In genomic region chr12:96780330-96780729, GRCh38 we compare ENCODE assay signal across 2 cellular contexts.
TF ChIP-seq lines count a peak whose summit lies in the region.

No MANE protein-coding gene starts in this region.

TF ChIP-seq in SK-N-SH, 30 proteins besides CTCF, POLR2A, EP300 and RAD21 (continued from another document):
- TF ChIP-seq TAF1 (IDR thresholded peaks at IDR 0.05; ENCODE audit: borderline replicate concordance, low read depth, low read length) = no peak
- TF ChIP-seq FOXM1 (IDR thresholded peaks at IDR 0.05; ENCODE audit: low read depth) = no peak

TF ChIP-seq in SK-N-SH treated with all-trans-retinoic acid at 6 μM for 48 hours, 23 proteins besides CTCF, POLR2A, EP300 and RAD21 (continued from another document):
- TF ChIP-seq, protein P1, sequence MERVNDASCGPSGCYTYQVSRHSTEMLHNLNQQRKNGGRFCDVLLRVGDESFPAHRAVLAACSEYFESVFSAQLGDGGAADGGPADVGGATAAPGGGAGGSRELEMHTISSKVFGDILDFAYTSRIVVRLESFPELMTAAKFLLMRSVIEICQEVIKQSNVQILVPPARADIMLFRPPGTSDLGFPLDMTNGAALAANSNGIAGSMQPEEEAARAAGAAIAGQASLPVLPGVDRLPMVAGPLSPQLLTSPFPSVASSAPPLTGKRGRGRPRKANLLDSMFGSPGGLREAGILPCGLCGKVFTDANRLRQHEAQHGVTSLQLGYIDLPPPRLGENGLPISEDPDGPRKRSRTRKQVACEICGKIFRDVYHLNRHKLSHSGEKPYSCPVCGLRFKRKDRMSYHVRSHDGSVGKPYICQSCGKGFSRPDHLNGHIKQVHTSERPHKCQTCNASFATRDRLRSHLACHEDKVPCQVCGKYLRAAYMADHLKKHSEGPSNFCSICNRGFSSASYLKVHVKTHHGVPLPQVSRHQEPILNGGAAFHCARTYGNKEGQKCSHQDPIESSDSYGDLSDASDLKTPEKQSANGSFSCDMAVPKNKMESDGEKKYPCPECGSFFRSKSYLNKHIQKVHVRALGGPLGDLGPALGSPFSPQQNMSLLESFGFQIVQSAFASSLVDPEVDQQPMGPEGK (CRISPR knock-in tag; IDR thresholded peaks at IDR 0.05; ENCODE audit: borderline replicate concordance) = no peak
- TF ChIP-seq ZNF70 (CRISPR knock-in tag; IDR thresholded peaks at IDR 0.05) = no peak
- no peak for TF ChIP-seq TOX (CRISPR knock-in tag; IDR thresholded peaks at IDR 0.05; ENCODE audit: borderline replicate concordance)
- TF ChIP-seq ZC3H10 (CRISPR knock-in tag; IDR thresholded peaks at IDR 0.05) = no peak
- TF ChIP-seq ZNF565 (CRISPR knock-in tag; conservative IDR thresholded peaks at IDR 0.05; ENCODE audit: low read depth) = no peak
